In genomic region chr17:79135011-79135410, GRCh38 we compare ENCODE assay signal across 16 cellular contexts.
DNase-seq lines count a peak whose midpoint lies in the region; ATAC-seq lines count a peak whose summit lies in the region.
"Had no signal": no experiment of that assay in that cellular context is flagged by ENCODE, and none has a peak within 500 bp of the region (broad histone marks: within the 10 kb centered on the region; RNA-seq: fewer than 3 reads in every experiment).

No MANE protein-coding gene starts in this region.

- no peaks in the 10 kb centered on the region for H3K36me3 Mint-ChIP-seq in activated CD8-positive, alpha-beta memory T cell treated with anti-CD3 and anti-CD28 coated beads, Interleukin-2, amount 10 ng/mL, durations not matched to agents 7 days and 5 days
- H3K36me3 Mint-ChIP-seq: CD8-positive, alpha-beta T cell had no signal

- DNase-seq in H7 (peak; percentile 60), caudate nucleus (lab: John Stamatoyannopoulos, UW) (no peak), HAP-1 (ENCODE audit: low spot score in 2 of 2) (no peak), trophoblast cell (no peak)
- DNase-seq in activated CD8-positive, alpha-beta memory T cell treated with anti-CD3 and anti-CD28 coated beads, Interleukin-2, amount 10 ng/mL, durations not matched to agents 7 days and 5 days: no peak
- DNase-seq: AML-193; Caco-2; Calu3; CD4-positive, alpha-beta T cell; CD8-positive, alpha-beta T cell; GF-D8 had no signal

- CTCF ChIA-PET in activated CD8-positive, alpha-beta memory T cell treated with anti-CD3 and anti-CD28 coated beads, Interleukin-2, amount 10 ng/mL, durations not matched to agents 7 days and 5 days (lab: Charles Lee): no interaction called here

- H4K8ac ChIP-seq in trophoblast cell (ENCODE audit: low read depth, low read length): no peak overlapping the region

- H3K27ac Mint-ChIP-seq in activated CD8-positive, alpha-beta memory T cell treated with anti-CD3 and anti-CD28 coated beads, Interleukin-2, amount 10 ng/mL, durations not matched to agents 7 days and 5 days: no peak overlapping the region
- H3K27ac Mint-ChIP-seq: B cell; CD4-positive, alpha-beta T cell; CD8-positive, alpha-beta T cell had no signal

- H2AFZ ChIP-seq in trophoblast cell (ENCODE audit: insufficient read depth, low read length, poor library complexity): no peak overlapping the region

- no peak overlapping the region for H3K4me3 Mint-ChIP-seq in activated CD8-positive, alpha-beta memory T cell treated with anti-CD3 and anti-CD28 coated beads, Interleukin-2, amount 10 ng/mL, durations not matched to agents 7 days and 5 days
- H3K4me3 Mint-ChIP-seq: B cell; CD4-positive, alpha-beta T cell; CD8-positive, alpha-beta T cell had no signal

- peaks cover 6% of the 10 kb centered on the region; the same call in 1 of the 2 replicates for H4K20me1 ChIP-seq in BLaER1

- no peaks in the 10 kb centered on the region for H3K27me3 Mint-ChIP-seq in activated CD8-positive, alpha-beta memory T cell treated with anti-CD3 and anti-CD28 coated beads, Interleukin-2, amount 10 ng/mL, durations not matched to agents 7 days and 5 days

- WGBS in trophoblast cell (ENCODE audit: extremely low coverage, insufficient coverage, insufficient read length): no CpG with 5 or more reads among the region's 9 CpGs

- no peak overlapping the region for H3K23ac ChIP-seq in trophoblast cell (ENCODE audit: low read length)

- no peaks in the 10 kb centered on the region for H3K79me2 ChIP-seq in trophoblast cell (ENCODE audit: control insufficient read depth, insufficient read depth, low read length, poor library complexity)

- no peak overlapping the region for H4K91ac ChIP-seq in trophoblast cell (ENCODE audit: low read depth, low read length)

- H3K9me3 ChIP-seq in BLaER1 (no peaks in the 10 kb centered on the region), HAP-1 (no peaks in the 10 kb centered on the region), trophoblast cell (ENCODE audit: insufficient read depth, low read depth, low read length) (peaks cover 13% of the 10 kb centered on the region)
- H3K9me3 ChIP-seq: A549, Caco-2 had no signal

- in situ Hi-C loops in HAP-1 (cut with MboI; ENCODE audit: low sequenced_read_pairs): no loop called here

- H3K36me3 ChIP-seq in BLaER1: no peaks in the 10 kb centered on the region
- H3K36me3 ChIP-seq in H7 (replicated peaks; ENCODE audit: control insufficient read depth, insufficient read depth, low read length): no peaks in the 10 kb centered on the region
- H3K36me3 ChIP-seq in HAP-1 (replicated peaks): no peaks in the 10 kb centered on the region
- H3K36me3 ChIP-seq in trophoblast cell (ENCODE audit: control insufficient read depth in 1 of 2, insufficient read depth in 2 of 2, low read length in 2 of 2): no peaks in the 10 kb centered on the region

- H3K9me3 Mint-ChIP-seq in activated CD8-positive, alpha-beta memory T cell treated with anti-CD3 and anti-CD28 coated beads, Interleukin-2, amount 10 ng/mL, durations not matched to agents 7 days and 5 days (ENCODE audit: low read depth): peaks cover 7% of the 10 kb centered on the region
- H3K9me3 Mint-ChIP-seq: CD4-positive, alpha-beta T cell; CD8-positive, alpha-beta T cell had no signal

- H3K27ac ChIP-seq in BLaER1 (0 out of 2 replicates have a peak overlapping the region, but pooled peaks have one; percentile 9), caudate nucleus (ENCODE audit: low read depth, low read length) (peak overlapping the region; percentile 54), trophoblast cell (ENCODE audit: low read depth, low read length) (no peak overlapping the region)
- H3K27ac ChIP-seq: 22Rv1, A549, C4-2B had no signal

- no peak overlapping the region for H2AK5ac ChIP-seq in trophoblast cell (ENCODE audit: low read length)

- no peak overlapping the region for H3K14ac ChIP-seq in trophoblast cell (ENCODE audit: low read length)

- H2BK5ac ChIP-seq in trophoblast cell (ENCODE audit: low read depth, low read length, poor library complexity): no peak overlapping the region

- H2BK12ac ChIP-seq in trophoblast cell (ENCODE audit: low read length): no peak overlapping the region

- H3K4me3 ChIP-seq in BLaER1: peak overlapping the region; percentile 42; the same call in 1 of the 2 replicates
- H3K4me3 ChIP-seq in H7 (ENCODE audit: insufficient read depth, low read depth, low read length): no peak overlapping the region
- H3K4me3 ChIP-seq in HAP-1: no peak overlapping the region
- H3K4me3 ChIP-seq in trophoblast cell (ENCODE audit: low read depth, low read length): no peak overlapping the region
- H3K4me3 ChIP-seq: A549 had no signal

- H3K18ac ChIP-seq in trophoblast cell (ENCODE audit: low read length): no peak overlapping the region

- H3K9ac ChIP-seq in BLaER1: peak overlapping the region; percentile 34; the same call in 1 of the 2 replicates
- no peak overlapping the region for H3K9ac ChIP-seq in trophoblast cell (ENCODE audit: low read length)

- H2BK120ac ChIP-seq in trophoblast cell (ENCODE audit: insufficient read depth, low read length, poor library complexity): no peak overlapping the region

- no peak overlapping the region for H3K4ac ChIP-seq in trophoblast cell (ENCODE audit: low read depth, low read length)

- no peaks in the 10 kb centered on the region for H3K4me1 Mint-ChIP-seq in activated CD8-positive, alpha-beta memory T cell treated with anti-CD3 and anti-CD28 coated beads, Interleukin-2, amount 10 ng/mL, durations not matched to agents 7 days and 5 days
- H3K4me1 Mint-ChIP-seq: B cell had no signal

- no peak overlapping the region for H4K12ac ChIP-seq in trophoblast cell (ENCODE audit: low read depth, low read length)

- H3K4me1 ChIP-seq in BLaER1 (peaks cover 86% of the 10 kb centered on the region), HAP-1 (no peaks in the 10 kb centered on the region), trophoblast cell (ENCODE audit: control insufficient read depth in 1 of 2, insufficient read depth in 2 of 2, low read length in 2 of 2) (no peaks in the 10 kb centered on the region)
- H3K4me1 ChIP-seq: A549, Caco-2 had no signal

- no peak for ATAC-seq in activated CD8-positive, alpha-beta memory T cell treated with anti-CD3 and anti-CD28 coated beads, Interleukin-2, amount 10 ng/mL, durations not matched to agents 7 days and 5 days
- ATAC-seq: CD8-positive, alpha-beta T cell had no signal

- no peaks in the 10 kb centered on the region for H3K79me1 ChIP-seq in trophoblast cell (ENCODE audit: low read length)

- peaks cover 40% of the 10 kb centered on the region for H3K27me3 ChIP-seq in BLaER1
- no peaks in the 10 kb centered on the region for H3K27me3 ChIP-seq in H7 (ENCODE audit: control insufficient read depth, insufficient read depth, low read length)
- H3K27me3 ChIP-seq in HAP-1 (ENCODE audit: low read depth): peaks cover 81% of the 10 kb centered on the region
- H3K27me3 ChIP-seq in trophoblast cell (ENCODE audit: insufficient read depth, low read length): no peaks in the 10 kb centered on the region

- H3K4me2 ChIP-seq in BLaER1: peak overlapping the region; percentile 97
- no peak overlapping the region for H3K4me2 ChIP-seq in trophoblast cell (ENCODE audit: low read length)
- H3K4me2 ChIP-seq: A549 had no signal
